Comparison of ENCODE assay signal across 16 cellular contexts in genomic region chr15:80041497-80042253, GRCh38. TPM values are rescaled to one million over a fixed set of nuclear protein-coding genes. Genes with fewer than 3 reads are reported as not detected.
DNase-seq lines count a peak whose midpoint lies in the region; ATAC-seq, FAIRE-seq and TF ChIP-seq lines count a peak whose summit lies in the region.
"Had no signal": no experiment of that assay in that cellular context is flagged by ENCODE, and none has a peak within 500 bp of the region (broad histone marks: within the 10 kb centered on the region; RNA-seq: fewer than 3 reads in every experiment).

No MANE protein-coding gene starts in this region.

- FAIRE-seq in small intestine (lab: Jason Lieb, UNC), result no peak
- FAIRE-seq: A204.1, GM12892 had no signal

- H3K4me2 ChIP-seq in GM23338, result no peak overlapping the region

- H3K4me1 ChIP-seq in GM23338 (ENCODE audit: insufficient read depth), result peaks cover 12% of the 10 kb centered on the region
- H3K4me1 ChIP-seq in RWPE2 (ENCODE audit: insufficient read depth, poor library complexity, severe bottlenecking), result no peaks in the 10 kb centered on the region
- no peaks in the 10 kb centered on the region for H3K4me1 ChIP-seq in left lung
- H3K4me1 ChIP-seq in small intestine (ENCODE audit: control insufficient read depth in 2 of 2, insufficient read depth in 1 of 2, low read depth in 1 of 2, low read length in 1 of 2), result no peaks in the 10 kb centered on the region
- H3K4me1 ChIP-seq in endodermal cell (ENCODE audit: control insufficient read depth, insufficient read depth, low read length), result peaks cover 3% of the 10 kb centered on the region
- H3K4me1 ChIP-seq: Caco-2 had no signal

- no peak for DNase-seq in GM23338 (ENCODE audit: low spot score)
- DNase-seq in RWPE2 (ENCODE audit: low spot score), result no peak
- DNase-seq in left lung, result no peak
- DNase-seq in small intestine, result peak; percentile 11
- DNase-seq in omental fat pad (ENCODE audit: low spot score), result no peak
- DNase-seq in GM19238 (ENCODE audit: insufficient read length, low spot score), result no peak
- no peak for DNase-seq in endodermal cell
- DNase-seq: Caco-2; CD8-positive, alpha-beta memory T cell; DND-41; GDM1; H7; IMR-90 had no signal

- no peak for ATAC-seq in GM23338
- peak; percentile 27; the same call in 1 of the 3 replicates for ATAC-seq in RWPE2 (ENCODE audit: low read depth)
- ATAC-seq in left lung, result peak; percentile 92
- no peak for ATAC-seq in omental fat pad (ENCODE audit: low FRiP score)

- H3K36me3 Mint-ChIP-seq in GM23338 (ENCODE audit: low read depth), result no peaks in the 10 kb centered on the region
- H3K36me3 Mint-ChIP-seq in endodermal cell (ENCODE audit: low read depth), result no peaks in the 10 kb centered on the region
- H3K36me3 Mint-ChIP-seq: CD14-positive monocyte; CD8-positive, alpha-beta memory T cell had no signal

- 75 to 85% (median 75%) methylated on average over 3 of the region's 3 CpGs for WGBS in small intestine, 3 donors
- 86 to 88% methylated on average over 3 of the region's 3 CpGs for WGBS in endodermal cell (ENCODE audit: insufficient coverage in 1 of 2, insufficient read length in 1 of 2), 2 experiments

- no peaks in the 10 kb centered on the region for H3F3A ChIP-seq in GM23338 (replicated peaks; ENCODE audit: low read depth)

- H3K27ac ChIP-seq in GM23338 (ENCODE audit: low read depth) (no peak overlapping the region), RWPE2 (ENCODE audit: poor library complexity, severe bottlenecking) (no peak overlapping the region), left lung (no peak overlapping the region), small intestine (ENCODE audit: low read depth in 1 of 2, low read length in 1 of 2) (no peak overlapping the region), endodermal cell (ENCODE audit: low read depth, low read length) (no peak overlapping the region)

- H3K9me3 ChIP-seq in RWPE2 (ENCODE audit: severe bottlenecking) (no peaks in the 10 kb centered on the region), left lung (no peaks in the 10 kb centered on the region), small intestine (ENCODE audit: control insufficient read depth, low read depth) (no peaks in the 10 kb centered on the region), endodermal cell (ENCODE audit: control insufficient read depth, low read length) (no peaks in the 10 kb centered on the region)
- H3K9me3 ChIP-seq: Caco-2 had no signal

- H3K36me3 ChIP-seq in GM23338 (ENCODE audit: insufficient read depth) (no peaks in the 10 kb centered on the region), RWPE2 (ENCODE audit: low read depth) (no peaks in the 10 kb centered on the region), left lung (no peaks in the 10 kb centered on the region), small intestine (ENCODE audit: control insufficient read depth in 2 of 2, insufficient read depth in 2 of 2, low read length in 2 of 2) (no peaks in the 10 kb centered on the region), endodermal cell (ENCODE audit: control insufficient read depth, insufficient read depth, low read length) (no peaks in the 10 kb centered on the region)

- H3K4me3 Mint-ChIP-seq in GM23338, result no peak overlapping the region
- H3K4me3 Mint-ChIP-seq in endodermal cell, result no peak overlapping the region
- H3K4me3 Mint-ChIP-seq: CD14-positive monocyte; CD8-positive, alpha-beta memory T cell had no signal

- H3K9me3 Mint-ChIP-seq in GM23338 (peaks cover 6% of the 10 kb centered on the region; the same call in 2 of the 3 replicates), endodermal cell (no peaks in the 10 kb centered on the region)
- H3K9me3 Mint-ChIP-seq: CD8-positive, alpha-beta memory T cell had no signal

- peaks cover 11% of the 10 kb centered on the region for H3K27me3 Mint-ChIP-seq in GM23338 (ENCODE audit: insufficient read depth, low read depth, poor library complexity)
- H3K27me3 Mint-ChIP-seq in endodermal cell (ENCODE audit: insufficient read depth), result no peaks in the 10 kb centered on the region

- no peak overlapping the region for H3K4me3 ChIP-seq in GM23338
- no peak overlapping the region for H3K4me3 ChIP-seq in RWPE2 (ENCODE audit: severe bottlenecking)
- H3K4me3 ChIP-seq in left lung, result no peak overlapping the region
- no peak overlapping the region for H3K4me3 ChIP-seq in small intestine (ENCODE audit: low read depth in 1 of 2, low read length in 2 of 2)
- H3K4me3 ChIP-seq in endodermal cell (ENCODE audit: low read length), result no peak overlapping the region

- peak overlapping the region; percentile 84; the same call in 1 of the 2 replicates for H2AFZ ChIP-seq in GM23338

- no peaks in the 10 kb centered on the region for H4K20me1 ChIP-seq in GM23338 (replicated peaks; ENCODE audit: insufficient read depth)

- no peak overlapping the region for H3K9ac ChIP-seq in endodermal cell (ENCODE audit: extremely low read depth, low read length, poor library complexity, severe bottlenecking)

- H3K27me3 ChIP-seq in GM23338 (ENCODE audit: insufficient read depth), result no peaks in the 10 kb centered on the region
- H3K27me3 ChIP-seq in RWPE2 (ENCODE audit: insufficient read depth, poor library complexity, severe bottlenecking), result no peaks in the 10 kb centered on the region
- H3K27me3 ChIP-seq in left lung, result no peaks in the 10 kb centered on the region
- no peaks in the 10 kb centered on the region for H3K27me3 ChIP-seq in small intestine (ENCODE audit: control insufficient read depth in 2 of 2, insufficient read depth in 2 of 2, low read length in 2 of 2)
- no peaks in the 10 kb centered on the region for H3K27me3 ChIP-seq in endodermal cell (ENCODE audit: control insufficient read depth, insufficient read depth, low read length, poor library complexity, severe bottlenecking)

- H3K4me1 Mint-ChIP-seq in GM23338, result peaks cover 16% of the 10 kb centered on the region
- H3K4me1 Mint-ChIP-seq in endodermal cell, result peaks cover 22% of the 10 kb centered on the region
- H3K4me1 Mint-ChIP-seq: CD14-positive monocyte; CD8-positive, alpha-beta memory T cell had no signal

- peaks cover 5% of the 10 kb centered on the region; the same call in 1 of the 2 replicates for H3K9me2 ChIP-seq in GM23338 (ENCODE audit: insufficient read depth)

- intact Hi-C loops in left lung (cut with DNase I), result no loop called here

- H3K27ac Mint-ChIP-seq in GM23338 (no peak overlapping the region), endodermal cell (no peak overlapping the region)
- H3K27ac Mint-ChIP-seq: CD14-positive monocyte; CD8-positive, alpha-beta memory T cell had no signal

- H3K79me2 ChIP-seq in GM23338 (replicated peaks; ENCODE audit: insufficient read depth), result no peaks in the 10 kb centered on the region

- TF ChIP-seq CTCF in GM23338 (conservative IDR thresholded peaks at IDR 0.05; ENCODE audit: low read depth in 2 of 2), result no peak
- no peak for TF ChIP-seq CTCF in RWPE2 (IDR thresholded peaks at IDR 0.05; ENCODE audit: poor library complexity, severe bottlenecking)
- no peak for TF ChIP-seq CTCF in left lung (IDR thresholded peaks at IDR 0.05)
- no peak for TF ChIP-seq CTCF in omental fat pad (IDR thresholded peaks at IDR 0.05)
- TF ChIP-seq CTCF in endodermal cell (conservative IDR thresholded peaks at IDR 0.05), result no peak

TF ChIP-seq in GM23338, 12 proteins besides CTCF, POLR2A, EP300 and RAD21:
- TF ChIP-seq POLR2AphosphoS5 (IDR thresholded peaks at IDR 0.05; ENCODE audit: low read depth), result no peak
- TF ChIP-seq EZH2phosphoT487 (IDR thresholded peaks at IDR 0.05; ENCODE audit: unreplicated experiment), result no peak
- TF ChIP-seq EZH2 (IDR thresholded peaks at IDR 0.05; ENCODE audit: low read depth, unreplicated experiment), result no peak

RNA-seq across cellular contexts. Expression of gene ZFAND6, which starts 17.8 kb away (rescaled TPM):
- 292 and 346 TPM in 2 replicates for total RNA-seq in GM23338 (2014; rRNA removed; shearing (Covaris generic))
- polyA plus RNA-seq in GM23338 (2016; fragmentation: Nextera tagmentation; extraction: Ambion mirVana) (169 and 205 TPM in 2 replicates), small intestine (10 to 100 TPM; 66.9 to 97.3 (median 90.5) TPM)
- total RNA-seq in left lung (10 to 100 TPM; 71.0 to 78.4 TPM), omental fat pad (100 to 1,000 TPM in 2 of 4 donors, 10 to 100 TPM in 2; 85.1 to 151 (median 120) TPM), endodermal cell (10 to 100 TPM; 84.5 to 86.2 TPM)
- polyA plus RNA-seq in endodermal cell (2013, experiment 1 of 2), result 122 TPM
- 123 TPM for polyA plus RNA-seq in endodermal cell (2013, experiment 2 of 2)

Comparison
In these comparisons a context has a peak if more than half of its experiments do, and no peak if none do; other contexts are left out.
1. ATAC-seq: peak in RWPE2 (single experiment) and left lung (single experiment); none in GM23338 (single experiment) and omental fat pad (single experiment).